ENCODE assay signal across 1 cellular context in the genomic region with DNA sequence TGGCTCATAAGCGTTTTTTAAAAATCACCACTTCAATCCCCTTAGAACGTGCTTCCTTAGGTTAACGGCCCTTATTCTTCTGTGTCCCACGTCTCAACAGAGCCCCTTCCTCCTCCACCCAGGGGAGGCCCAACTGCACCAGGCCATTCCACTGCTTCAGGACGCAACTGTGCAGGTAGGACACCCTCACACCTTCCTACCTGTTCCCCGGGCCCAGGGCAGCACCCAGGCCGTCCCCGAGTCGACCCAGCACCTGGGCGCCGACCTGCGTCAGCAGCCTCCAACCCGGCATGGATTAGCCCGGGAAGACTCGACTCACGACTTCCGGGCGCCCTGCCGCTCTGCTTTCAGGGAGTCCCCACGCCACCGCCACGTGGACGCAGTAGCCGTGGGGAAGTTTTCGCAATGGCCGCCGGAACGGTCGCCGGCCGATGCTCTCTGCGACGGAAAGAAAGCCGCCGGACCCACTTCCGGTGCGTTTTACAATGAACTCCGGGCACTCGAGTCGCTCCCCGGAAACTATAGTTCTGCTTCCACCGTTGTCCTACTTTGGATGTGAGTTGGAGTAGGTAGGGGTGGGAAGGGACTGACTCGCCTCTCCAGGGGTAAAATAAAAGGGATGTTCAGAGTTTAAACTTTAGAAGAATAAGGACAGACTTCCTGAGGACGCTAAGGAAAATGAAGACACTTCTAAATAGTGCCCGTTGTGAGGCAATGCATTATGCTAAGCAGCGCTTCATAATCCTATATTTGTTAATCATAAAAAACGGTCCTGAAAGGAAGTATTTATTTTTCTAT.
TF ChIP-seq lines count a peak whose summit lies in the region.

A gene (minus strand): TSS at position 442 of the 798 bp plus-strand sequence. CDS start 150 bp downstream, at position 292.

TF ChIP-seq in HepG2, 621 proteins besides CTCF, POLR2A, EP300 and RAD21 (continued from another document and continues in another):
- TF ChIP-seq ZNF629 (CRISPR knock-in tag; conservative IDR thresholded peaks at IDR 0.05) (peak; percentile 25; the same call in 1 of the 2 replicates), HES4 (CRISPR knock-in tag; IDR thresholded peaks at IDR 0.05; ENCODE audit: borderline replicate concordance) (peak; percentile 97), IRX3 (CRISPR knock-in tag; IDR thresholded peaks at IDR 0.05; ENCODE audit: borderline replicate concordance, low read depth) (peak; percentile 99), HOXA5 (CRISPR knock-in tag; IDR thresholded peaks at IDR 0.05) (peak; percentile 97), CC2D1A (CRISPR knock-in tag; IDR thresholded peaks at IDR 0.05) (0 out of 2 replicates have a peak, but pooled peaks have one; percentile 54), NRL (CRISPR knock-in tag; IDR thresholded peaks at IDR 0.05; ENCODE audit: borderline replicate concordance) (peak; percentile 99), ZNF33A (CRISPR knock-in tag; IDR thresholded peaks at IDR 0.05; ENCODE audit: borderline replicate concordance) (0 out of 2 replicates have a peak, but pooled peaks have one; percentile 80), HDAC1 (CRISPR knock-in tag; IDR thresholded peaks at IDR 0.05) (peak; percentile 93), ZNF773 (CRISPR knock-in tag; IDR thresholded peaks at IDR 0.05; ENCODE audit: borderline replicate concordance) (peak; percentile 90), ZFAT (CRISPR knock-in tag; conservative IDR thresholded peaks at IDR 0.05) (peak; percentile 86; the same call in 1 of the 2 replicates), ZNF225 (CRISPR knock-in tag; IDR thresholded peaks at IDR 0.05) (peak; percentile 97), PPARG (CRISPR knock-in tag; conservative IDR thresholded peaks at IDR 0.05) (peak; percentile 84), PHF20 (CRISPR knock-in tag; IDR thresholded peaks at IDR 0.05) (peak; percentile 98), DNMT1 (CRISPR knock-in tag; IDR thresholded peaks at IDR 0.05) (peak; percentile 43; the same call in 1 of the 2 replicates), NR2F1 (CRISPR knock-in tag; IDR thresholded peaks at IDR 0.05) (no peak), ZNF703 (CRISPR knock-in tag; IDR thresholded peaks at IDR 0.05; ENCODE audit: borderline replicate concordance) (0 out of 2 replicates have a peak, but pooled peaks have one; percentile 84), PHF21A (CRISPR knock-in tag; IDR thresholded peaks at IDR 0.05) (peak; percentile 61; the same call in 1 of the 2 replicates), STAT5B (CRISPR knock-in tag; IDR thresholded peaks at IDR 0.05) (0 out of 2 replicates have a peak, but pooled peaks have one; percentile 83), TBX3 (IDR thresholded peaks at IDR 0.05; ENCODE audit: borderline replicate concordance) (no peak), GPN1 (CRISPR knock-in tag; IDR thresholded peaks at IDR 0.05; ENCODE audit: borderline replicate concordance) (0 out of 2 replicates have a peak, but pooled peaks have one; percentile 73), KDM4B (CRISPR knock-in tag; IDR thresholded peaks at IDR 0.05) (peak; percentile 96), ZSCAN29 (CRISPR knock-in tag; conservative IDR thresholded peaks at IDR 0.05) (no peak; the same call in 1 of the 2 replicates), FLYWCH1 (CRISPR knock-in tag; IDR thresholded peaks at IDR 0.05) (peak; percentile 44), SSRP1 (CRISPR knock-in tag; IDR thresholded peaks at IDR 0.05) (no peak), SP140L (CRISPR knock-in tag; IDR thresholded peaks at IDR 0.05; ENCODE audit: borderline replicate concordance) (peak; percentile 97; the same call in 1 of the 2 replicates), ZFX (CRISPR knock-in tag; IDR thresholded peaks at IDR 0.05; ENCODE audit: low read depth) (peak; percentile 98), ZNF615 (CRISPR knock-in tag; IDR thresholded peaks at IDR 0.05; ENCODE audit: borderline replicate concordance) (peak; percentile 38; the same call in 1 of the 2 replicates), ASH2L (IDR thresholded peaks at IDR 0.05; ENCODE audit: insufficient read length, low read depth, low read length) (peak; percentile 99), ELF1 (CRISPR knock-in tag; IDR thresholded peaks at IDR 0.05) (peak; percentile 86), MAF1 (CRISPR knock-in tag; IDR thresholded peaks at IDR 0.05; ENCODE audit: borderline replicate concordance) (peak; percentile 91; the same call in 1 of the 2 replicates), ZNF44 (CRISPR knock-in tag; IDR thresholded peaks at IDR 0.05) (peak; percentile 93), KMT2B (CRISPR knock-in tag; IDR thresholded peaks at IDR 0.05) (peak; percentile 97), ZFP1 (CRISPR knock-in tag; IDR thresholded peaks at IDR 0.05) (peak; percentile 73; the same call in 1 of the 2 replicates), ZNF296 (CRISPR knock-in tag; conservative IDR thresholded peaks at IDR 0.05) (0 out of 2 replicates have a peak, but pooled peaks have one; percentile 80), RXRA (CRISPR knock-in tag; IDR thresholded peaks at IDR 0.05) (peak; percentile 76), KAT7 (CRISPR knock-in tag; IDR thresholded peaks at IDR 0.05; ENCODE audit: borderline replicate concordance) (peak; percentile 90), SMYD3 (CRISPR knock-in tag; IDR thresholded peaks at IDR 0.05) (peak; percentile 95), SP1 (IDR thresholded peaks at IDR 0.05) (no peak), SP1 (CRISPR knock-in tag; IDR thresholded peaks at IDR 0.05) (peak; percentile 57; the same call in 1 of the 2 replicates)
- TF ChIP-seq, protein P1, sequence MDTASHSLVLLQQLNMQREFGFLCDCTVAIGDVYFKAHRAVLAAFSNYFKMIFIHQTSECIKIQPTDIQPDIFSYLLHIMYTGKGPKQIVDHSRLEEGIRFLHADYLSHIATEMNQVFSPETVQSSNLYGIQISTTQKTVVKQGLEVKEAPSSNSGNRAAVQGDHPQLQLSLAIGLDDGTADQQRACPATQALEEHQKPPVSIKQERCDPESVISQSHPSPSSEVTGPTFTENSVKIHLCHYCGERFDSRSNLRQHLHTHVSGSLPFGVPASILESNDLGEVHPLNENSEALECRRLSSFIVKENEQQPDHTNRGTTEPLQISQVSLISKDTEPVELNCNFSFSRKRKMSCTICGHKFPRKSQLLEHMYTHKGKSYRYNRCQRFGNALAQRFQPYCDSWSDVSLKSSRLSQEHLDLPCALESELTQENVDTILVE (CRISPR knock-in tag; IDR thresholded peaks at IDR 0.05): peak; percentile 93
- TF ChIP-seq, protein P2, sequence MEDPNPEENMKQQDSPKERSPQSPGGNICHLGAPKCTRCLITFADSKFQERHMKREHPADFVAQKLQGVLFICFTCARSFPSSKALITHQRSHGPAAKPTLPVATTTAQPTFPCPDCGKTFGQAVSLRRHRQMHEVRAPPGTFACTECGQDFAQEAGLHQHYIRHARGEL (CRISPR knock-in tag; IDR thresholded peaks at IDR 0.05): peak; percentile 62; the same call in 1 of the 2 replicates
- TF ChIP-seq, protein P3, sequence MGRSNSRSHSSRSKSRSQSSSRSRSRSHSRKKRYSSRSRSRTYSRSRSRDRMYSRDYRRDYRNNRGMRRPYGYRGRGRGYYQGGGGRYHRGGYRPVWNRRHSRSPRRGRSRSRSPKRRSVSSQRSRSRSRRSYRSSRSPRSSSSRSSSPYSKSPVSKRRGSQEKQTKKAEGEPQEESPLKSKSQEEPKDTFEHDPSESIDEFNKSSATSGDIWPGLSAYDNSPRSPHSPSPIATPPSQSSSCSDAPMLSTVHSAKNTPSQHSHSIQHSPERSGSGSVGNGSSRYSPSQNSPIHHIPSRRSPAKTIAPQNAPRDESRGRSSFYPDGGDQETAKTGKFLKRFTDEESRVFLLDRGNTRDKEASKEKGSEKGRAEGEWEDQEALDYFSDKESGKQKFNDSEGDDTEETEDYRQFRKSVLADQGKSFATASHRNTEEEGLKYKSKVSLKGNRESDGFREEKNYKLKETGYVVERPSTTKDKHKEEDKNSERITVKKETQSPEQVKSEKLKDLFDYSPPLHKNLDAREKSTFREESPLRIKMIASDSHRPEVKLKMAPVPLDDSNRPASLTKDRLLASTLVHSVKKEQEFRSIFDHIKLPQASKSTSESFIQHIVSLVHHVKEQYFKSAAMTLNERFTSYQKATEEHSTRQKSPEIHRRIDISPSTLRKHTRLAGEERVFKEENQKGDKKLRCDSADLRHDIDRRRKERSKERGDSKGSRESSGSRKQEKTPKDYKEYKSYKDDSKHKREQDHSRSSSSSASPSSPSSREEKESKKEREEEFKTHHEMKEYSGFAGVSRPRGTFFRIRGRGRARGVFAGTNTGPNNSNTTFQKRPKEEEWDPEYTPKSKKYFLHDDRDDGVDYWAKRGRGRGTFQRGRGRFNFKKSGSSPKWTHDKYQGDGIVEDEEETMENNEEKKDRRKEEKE (IDR thresholded peaks at IDR 0.05): no peak
- TF ChIP-seq, protein P4, sequence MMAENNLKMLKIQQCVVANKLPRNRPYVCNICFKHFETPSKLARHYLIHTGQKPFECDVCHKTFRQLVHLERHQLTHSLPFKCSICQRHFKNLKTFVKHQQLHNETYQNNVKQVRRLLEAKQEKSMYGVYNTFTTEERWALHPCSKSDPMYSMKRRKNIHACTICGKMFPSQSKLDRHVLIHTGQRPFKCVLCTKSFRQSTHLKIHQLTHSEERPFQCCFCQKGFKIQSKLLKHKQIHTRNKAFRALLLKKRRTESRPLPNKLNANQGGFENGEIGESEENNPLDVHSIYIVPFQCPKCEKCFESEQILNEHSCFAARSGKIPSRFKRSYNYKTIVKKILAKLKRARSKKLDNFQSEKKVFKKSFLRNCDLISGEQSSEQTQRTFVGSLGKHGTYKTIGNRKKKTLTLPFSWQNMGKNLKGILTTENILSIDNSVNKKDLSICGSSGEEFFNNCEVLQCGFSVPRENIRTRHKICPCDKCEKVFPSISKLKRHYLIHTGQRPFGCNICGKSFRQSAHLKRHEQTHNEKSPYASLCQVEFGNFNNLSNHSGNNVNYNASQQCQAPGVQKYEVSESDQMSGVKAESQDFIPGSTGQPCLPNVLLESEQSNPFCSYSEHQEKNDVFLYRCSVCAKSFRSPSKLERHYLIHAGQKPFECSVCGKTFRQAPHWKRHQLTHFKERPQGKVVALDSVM (CRISPR knock-in tag; IDR thresholded peaks at IDR 0.05): peak; percentile 67
- TF ChIP-seq, protein P5, sequence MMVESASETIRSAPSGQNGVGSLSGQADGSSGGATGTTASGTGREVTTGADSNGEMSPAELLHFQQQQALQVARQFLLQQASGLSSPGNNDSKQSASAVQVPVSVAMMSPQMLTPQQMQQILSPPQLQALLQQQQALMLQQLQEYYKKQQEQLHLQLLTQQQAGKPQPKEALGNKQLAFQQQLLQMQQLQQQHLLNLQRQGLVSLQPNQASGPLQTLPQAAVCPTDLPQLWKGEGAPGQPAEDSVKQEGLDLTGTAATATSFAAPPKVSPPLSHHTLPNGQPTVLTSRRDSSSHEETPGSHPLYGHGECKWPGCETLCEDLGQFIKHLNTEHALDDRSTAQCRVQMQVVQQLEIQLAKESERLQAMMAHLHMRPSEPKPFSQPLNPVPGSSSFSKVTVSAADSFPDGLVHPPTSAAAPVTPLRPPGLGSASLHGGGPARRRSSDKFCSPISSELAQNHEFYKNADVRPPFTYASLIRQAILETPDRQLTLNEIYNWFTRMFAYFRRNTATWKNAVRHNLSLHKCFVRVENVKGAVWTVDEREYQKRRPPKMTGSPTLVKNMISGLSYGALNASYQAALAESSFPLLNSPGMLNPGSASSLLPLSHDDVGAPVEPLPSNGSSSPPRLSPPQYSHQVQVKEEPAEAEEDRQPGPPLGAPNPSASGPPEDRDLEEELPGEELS (CRISPR knock-in tag; IDR thresholded peaks at IDR 0.05): peak; percentile 48; the same call in 1 of the 2 replicates
- TF ChIP-seq, protein P6, sequence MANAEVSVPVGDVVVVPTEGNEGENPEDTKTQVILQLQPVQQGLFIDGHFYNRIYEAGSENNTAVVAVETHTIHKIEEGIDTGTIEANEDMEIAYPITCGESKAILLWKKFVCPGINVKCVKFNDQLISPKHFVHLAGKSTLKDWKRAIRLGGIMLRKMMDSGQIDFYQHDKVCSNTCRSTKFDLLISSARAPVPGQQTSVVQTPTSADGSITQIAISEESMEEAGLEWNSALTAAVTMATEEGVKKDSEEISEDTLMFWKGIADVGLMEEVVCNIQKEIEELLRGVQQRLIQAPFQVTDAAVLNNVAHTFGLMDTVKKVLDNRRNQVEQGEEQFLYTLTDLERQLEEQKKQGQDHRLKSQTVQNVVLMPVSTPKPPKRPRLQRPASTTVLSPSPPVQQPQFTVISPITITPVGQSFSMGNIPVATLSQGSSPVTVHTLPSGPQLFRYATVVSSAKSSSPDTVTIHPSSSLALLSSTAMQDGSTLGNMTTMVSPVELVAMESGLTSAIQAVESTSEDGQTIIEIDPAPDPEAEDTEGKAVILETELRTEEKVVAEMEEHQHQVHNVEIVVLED (CRISPR knock-in tag; IDR thresholded peaks at IDR 0.05; ENCODE audit: borderline replicate concordance): peak; percentile 79
- TF ChIP-seq, protein P7, sequence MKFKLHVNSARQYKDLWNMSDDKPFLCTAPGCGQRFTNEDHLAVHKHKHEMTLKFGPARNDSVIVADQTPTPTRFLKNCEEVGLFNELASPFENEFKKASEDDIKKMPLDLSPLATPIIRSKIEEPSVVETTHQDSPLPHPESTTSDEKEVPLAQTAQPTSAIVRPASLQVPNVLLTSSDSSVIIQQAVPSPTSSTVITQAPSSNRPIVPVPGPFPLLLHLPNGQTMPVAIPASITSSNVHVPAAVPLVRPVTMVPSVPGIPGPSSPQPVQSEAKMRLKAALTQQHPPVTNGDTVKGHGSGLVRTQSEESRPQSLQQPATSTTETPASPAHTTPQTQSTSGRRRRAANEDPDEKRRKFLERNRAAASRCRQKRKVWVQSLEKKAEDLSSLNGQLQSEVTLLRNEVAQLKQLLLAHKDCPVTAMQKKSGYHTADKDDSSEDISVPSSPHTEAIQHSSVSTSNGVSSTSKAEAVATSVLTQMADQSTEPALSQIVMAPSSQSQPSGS (CRISPR knock-in tag; IDR thresholded peaks at IDR 0.05): peak; percentile 87
- TF ChIP-seq, protein P8, sequence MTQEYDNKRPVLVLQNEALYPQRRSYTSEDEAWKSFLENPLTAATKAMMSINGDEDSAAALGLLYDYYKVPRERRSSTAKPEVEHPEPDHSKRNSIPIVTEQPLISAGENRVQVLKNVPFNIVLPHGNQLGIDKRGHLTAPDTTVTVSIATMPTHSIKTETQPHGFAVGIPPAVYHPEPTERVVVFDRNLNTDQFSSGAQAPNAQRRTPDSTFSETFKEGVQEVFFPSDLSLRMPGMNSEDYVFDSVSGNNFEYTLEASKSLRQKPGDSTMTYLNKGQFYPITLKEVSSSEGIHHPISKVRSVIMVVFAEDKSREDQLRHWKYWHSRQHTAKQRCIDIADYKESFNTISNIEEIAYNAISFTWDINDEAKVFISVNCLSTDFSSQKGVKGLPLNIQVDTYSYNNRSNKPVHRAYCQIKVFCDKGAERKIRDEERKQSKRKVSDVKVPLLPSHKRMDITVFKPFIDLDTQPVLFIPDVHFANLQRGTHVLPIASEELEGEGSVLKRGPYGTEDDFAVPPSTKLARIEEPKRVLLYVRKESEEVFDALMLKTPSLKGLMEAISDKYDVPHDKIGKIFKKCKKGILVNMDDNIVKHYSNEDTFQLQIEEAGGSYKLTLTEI (CRISPR knock-in tag; conservative IDR thresholded peaks at IDR 0.05): no peak
- TF ChIP-seq, protein P9, sequence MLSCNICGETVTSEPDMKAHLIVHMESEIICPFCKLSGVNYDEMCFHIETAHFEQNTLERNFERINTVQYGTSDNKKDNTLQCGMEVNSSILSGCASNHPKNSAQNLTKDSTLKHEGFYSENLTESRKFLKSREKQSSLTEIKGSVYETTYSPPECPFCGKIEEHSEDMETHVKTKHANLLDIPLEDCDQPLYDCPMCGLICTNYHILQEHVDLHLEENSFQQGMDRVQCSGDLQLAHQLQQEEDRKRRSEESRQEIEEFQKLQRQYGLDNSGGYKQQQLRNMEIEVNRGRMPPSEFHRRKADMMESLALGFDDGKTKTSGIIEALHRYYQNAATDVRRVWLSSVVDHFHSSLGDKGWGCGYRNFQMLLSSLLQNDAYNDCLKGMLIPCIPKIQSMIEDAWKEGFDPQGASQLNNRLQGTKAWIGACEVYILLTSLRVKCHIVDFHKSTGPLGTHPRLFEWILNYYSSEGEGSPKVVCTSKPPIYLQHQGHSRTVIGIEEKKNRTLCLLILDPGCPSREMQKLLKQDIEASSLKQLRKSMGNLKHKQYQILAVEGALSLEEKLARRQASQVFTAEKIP (CRISPR knock-in tag; IDR thresholded peaks at IDR 0.05; ENCODE audit: borderline replicate concordance): no peak
